In the genomic region with DNA sequence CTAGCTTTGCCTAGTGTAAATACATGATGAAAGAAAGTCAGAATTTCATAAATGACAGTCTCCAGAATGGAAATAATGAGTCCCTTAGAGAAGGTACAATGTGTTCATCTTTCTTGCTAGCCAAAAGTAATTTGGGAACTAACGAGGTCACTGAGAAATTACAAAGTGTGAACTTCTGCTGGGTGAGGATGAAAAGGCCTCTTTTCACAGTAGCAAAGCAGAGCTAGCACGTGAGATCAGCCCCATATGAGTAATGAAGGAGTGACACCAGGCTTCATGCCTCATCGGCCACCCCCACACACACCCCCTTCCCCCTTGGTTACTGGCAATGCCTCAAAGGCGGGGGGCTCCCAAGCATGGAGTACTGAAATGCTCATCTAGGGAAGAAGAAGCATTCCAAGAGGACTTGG, we compare ENCODE assay signal across 9 cellular contexts.
DNase-seq lines count a peak whose midpoint lies in the region; ATAC-seq and TF ChIP-seq lines count a peak whose summit lies in the region.
"Had no signal": no experiment of that assay in that cellular context is flagged by ENCODE, and none has a peak within 500 bp of the region (broad histone marks: within the 10 kb centered on the region; RNA-seq: fewer than 3 reads in every experiment).

No MANE protein-coding gene starts in this region.

- ATAC-seq in IMR-90 (ENCODE audit: low read depth): no peak
- peak; percentile 43 for ATAC-seq in gastroesophageal sphincter
- ATAC-seq in HG02981 (IDR thresholded peaks at IDR 0.05; ENCODE audit: unreplicated experiment): no peak
- ATAC-seq in CD4-positive, alpha-beta T cell (ENCODE audit: poor library complexity): no peak

- H2AFZ ChIP-seq in IMR-90 (replicated peaks; ENCODE audit: low read length, poor library complexity): peak overlapping the region; percentile 38

- H3K9me3 Mint-ChIP-seq in CD4-positive, alpha-beta T cell: peaks cover 3% of the 10 kb centered on the region

- H3K79me1 ChIP-seq in IMR-90 (ENCODE audit: low read depth in 1 of 2, low read length in 2 of 2): no peaks in the 10 kb centered on the region

- H3K27me3 Mint-ChIP-seq in CD4-positive, alpha-beta T cell: no peaks in the 10 kb centered on the region

- H3K4me1 Mint-ChIP-seq in CD4-positive, alpha-beta T cell (ENCODE audit: low read depth): no peaks in the 10 kb centered on the region

- H3K9me3 ChIP-seq in IMR-90 (ENCODE audit: control insufficient read depth, insufficient read depth, low read length) (no peaks in the 10 kb centered on the region), gastroesophageal sphincter (no peaks in the 10 kb centered on the region)
- H3K9me3 ChIP-seq in CD4-positive, alpha-beta T cell (ENCODE audit: control insufficient read depth, low read length): no peaks in the 10 kb centered on the region

- dilution Hi-C loops in IMR-90 (cut with HindIII; ENCODE audit: low sequenced_read_pairs, unreplicated experiment): no loop called here

- H2AK5ac ChIP-seq in IMR-90 (ENCODE audit: low read depth, low read length): peak overlapping the region; percentile 46; the same call in 1 of the 2 replicates

- no peak overlapping the region for H3K4me2 ChIP-seq in IMR-90 (ENCODE audit: low read depth, low read length)

- no peaks in the 10 kb centered on the region for H3K27me3 ChIP-seq in IMR-90 (ENCODE audit: control insufficient read depth, insufficient read depth, low read length)
- H3K27me3 ChIP-seq in gastroesophageal sphincter: no peaks in the 10 kb centered on the region
- H3K27me3 ChIP-seq in CD4-positive, alpha-beta T cell (ENCODE audit: control insufficient read depth, insufficient read depth, low read length): no peaks in the 10 kb centered on the region

- H3K27ac ChIP-seq in IMR-90 (ENCODE audit: insufficient read depth, low read length) (no peak overlapping the region), gastroesophageal sphincter (peak overlapping the region; percentile 70 to 77 (median 76))
- no peak overlapping the region for H3K27ac ChIP-seq in CD4-positive, alpha-beta T cell (ENCODE audit: low read depth, low read length)
- H3K27ac ChIP-seq: epithelial cell of prostate had no signal

- H3K4me3 ChIP-seq in IMR-90 (ENCODE audit: insufficient read depth, low read depth, low read length) (no peak overlapping the region), gastroesophageal sphincter (no peak overlapping the region)

- H3K56ac ChIP-seq in IMR-90 (ENCODE audit: extremely low read depth, insufficient read depth, low read length): no peak overlapping the region

- peak overlapping the region; percentile 68; the same call in 1 of the 2 replicates for H3K18ac ChIP-seq in IMR-90 (ENCODE audit: low read depth, low read length)

- H3K23ac ChIP-seq in IMR-90 (ENCODE audit: low read depth, low read length): no peak overlapping the region

- H3K27ac Mint-ChIP-seq in CD4-positive, alpha-beta T cell: no peak overlapping the region

- peaks cover 22% of the 10 kb centered on the region for H3K4me1 ChIP-seq in IMR-90 (ENCODE audit: control insufficient read depth, insufficient read depth, low read length)
- H3K4me1 ChIP-seq in gastroesophageal sphincter: peaks cover 10 to 71% (median 14%) of the 10 kb centered on the region in 3 donors

- H3K4me3 Mint-ChIP-seq in CD4-positive, alpha-beta T cell: no peak overlapping the region

- H2AK9ac ChIP-seq in IMR-90 (replicated peaks; ENCODE audit: low read depth, low read length, poor library complexity): no peak overlapping the region

- peak overlapping the region; percentile 65 for H2BK120ac ChIP-seq in IMR-90 (ENCODE audit: low read depth, low read length)

- H2BK15ac ChIP-seq in IMR-90 (ENCODE audit: low read depth, low read length): peak overlapping the region; percentile 27; the same call in 1 of the 3 replicates

- no TSS peak for BruUV-seq in IMR-90 (replicated peaks; lab: Mats Ljungman, UMichigan)

- TF ChIP-seq RAD21 in IMR-90 (IDR thresholded peaks at IDR 0.05; ENCODE audit: low read length): no peak

- peak; percentile 34 for TF ChIP-seq EP300 in gastroesophageal sphincter (IDR thresholded peaks at IDR 0.05)

- no peak overlapping the region for H4K5ac ChIP-seq in IMR-90 (ENCODE audit: low read depth, low read length)

- peak; percentile 60 for DNase-seq in activated CD4-positive, alpha-beta T cell treated with anti-CD3 and anti-CD28 coated beads for 48 hours
- DNase-seq in activated CD4-positive, alpha-beta T cell treated with anti-CD3 and anti-CD28 coated beads, Interleukin-2, amount 50 U/mL, for 4 hours: no peak
- no peak for DNase-seq in IMR-90
- peak; percentile 1 for DNase-seq in stimulated activated CD8-positive, alpha-beta memory T cell treated with anti-CD3 and anti-CD28 coated beads, Interleukin-12 subunit alpha, Interleukin-12 subunit beta, amount 100 ng/mL, for 24 hours (ENCODE audit: extremely low read depth)
- DNase-seq in effector CD4-positive, alpha-beta T cell: no peak
- no peak for DNase-seq in CD4-positive, alpha-beta T cell

- TF ChIP-seq CTCF in IMR-90 (conservative IDR thresholded peaks at IDR 0.05; ENCODE audit: low read depth, low read length): no peak
- no peak for TF ChIP-seq CTCF in gastroesophageal sphincter (IDR thresholded peaks at IDR 0.05)
- no peak for TF ChIP-seq CTCF in CD4-positive, alpha-beta T cell (IDR thresholded peaks at IDR 0.05)

- POLR2A ChIA-PET in IMR-90 (lab: Charles Lee; ENCODE audit: unreplicated experiment): interaction anchor here (0.6 kb wide), 1 partner anchor 324 kb away, joined by 3 read pairs; no protein-coding TSS in a partner anchor
- POLR2A ChIA-PET in CD4-positive, alpha-beta T cell (lab: Charles Lee): no interaction called here

- peaks cover 15% of the 10 kb centered on the region for H3K9me1 ChIP-seq in IMR-90 (ENCODE audit: insufficient read depth, low read length)

- H3K36me3 Mint-ChIP-seq in CD4-positive, alpha-beta T cell (ENCODE audit: low read depth): no peaks in the 10 kb centered on the region

- H2BK20ac ChIP-seq in IMR-90 (ENCODE audit: low read depth, low read length): peak overlapping the region; percentile 73; the same call in 1 of the 2 replicates

- 60% methylated on average over 1 of the region's 4 CpGs; no CpG with 5 or more reads in 1 of the 2 experiments for WGBS in IMR-90 (ENCODE audit: extremely low coverage in 2 of 2, insufficient read length in 1 of 2), 2 experiments
- WGBS in gastroesophageal sphincter (ENCODE audit: low coverage in 1 of 2), 2 donors: 10 to 33% methylated on average over 2 to 3 of the region's 4 CpGs

- peak overlapping the region in 1 of 2 experiments; percentile 56; a peak in 1 of 4 replicates for H4K8ac ChIP-seq in IMR-90 (ENCODE audit: low read depth in 2 of 2, low read length in 2 of 2)

- TF ChIP-seq POLR2A in IMR-90 (IDR thresholded peaks at IDR 0.05; ENCODE audit: low read depth, low read length) (no peak), gastroesophageal sphincter (IDR thresholded peaks at IDR 0.05) (no peak)

- no peak overlapping the region for H4K91ac ChIP-seq in IMR-90 (ENCODE audit: insufficient read depth, low read depth, low read length)

- H3K9ac ChIP-seq in IMR-90 (ENCODE audit: low read depth, low read length): no peak overlapping the region

- H4K20me1 ChIP-seq in IMR-90 (ENCODE audit: insufficient read depth, low read length): no peaks in the 10 kb centered on the region

- CTCF ChIA-PET in IMR-90 (lab: Yijun Ruan, JAX): interaction anchor here (0.6 to 2.1 kb wide), 2 partner anchors 12 to 74 kb away, joined by 4 to 8 read pairs; no protein-coding TSS in a partner anchor
- CTCF ChIA-PET in CD4-positive, alpha-beta T cell (lab: Charles Lee): no interaction called here

- H2BK5ac ChIP-seq in IMR-90 (ENCODE audit: low read depth, low read length, poor library complexity, severe bottlenecking): no peak overlapping the region

- intact Hi-C loops in IMR-90 (cut with micrococcal nuclease): no loop called here
- intact Hi-C loops in CD4-positive, alpha-beta T cell (cut with DNase I, micrococcal nuclease): no loop called here

- in situ Hi-C loops in IMR-90 (cut with MboI; ENCODE audit: low sequenced_read_pairs): no loop called here

- H3K4ac ChIP-seq in IMR-90 (ENCODE audit: low read depth, low read length): peak overlapping the region; percentile 70

- H3K14ac ChIP-seq in IMR-90 (replicated peaks; ENCODE audit: low read depth, low read length): peak overlapping the region; percentile 53

- H3K36me3 ChIP-seq in IMR-90 (ENCODE audit: control insufficient read depth, insufficient read depth, low read length): no peaks in the 10 kb centered on the region
- H3K36me3 ChIP-seq in gastroesophageal sphincter: no peaks in the 10 kb centered on the region

TF ChIP-seq in IMR-90, 13 proteins besides CTCF, POLR2A, EP300 and RAD21:
- peak; percentile 60 for TF ChIP-seq BHLHE40 (IDR thresholded peaks at IDR 0.05; ENCODE audit: low read depth, low read length)
- no peak for TF ChIP-seq ELK1 (IDR thresholded peaks at IDR 0.05; ENCODE audit: borderline replicate concordance, low read depth, low read length)

Comparison
In these comparisons a context has a peak if more than half of its experiments do, and no peak if none do; other contexts are left out.
1. DNase-seq: peak in activated CD4-positive, alpha-beta T cell treated with anti-CD3 and anti-CD28 coated beads for 48 hours (single experiment) and stimulated activated CD8-positive, alpha-beta memory T cell treated with anti-CD3 and anti-CD28 coated beads, Interleukin-12 subunit alpha, Interleukin-12 subunit beta, amount 100 ng/mL, for 24 hours (single experiment); none in activated CD4-positive, alpha-beta T cell treated with anti-CD3 and anti-CD28 coated beads, Interleukin-2, amount 50 U/mL, for 4 hours (0 of 2), IMR-90 (single experiment), effector CD4-positive, alpha-beta T cell (single experiment) and CD4-positive, alpha-beta T cell (0 of 10).
2. H3K27ac ChIP-seq: peak in gastroesophageal sphincter (4 of 4); none in IMR-90 (single experiment) and CD4-positive, alpha-beta T cell (single experiment).